In the genomic region with DNA sequence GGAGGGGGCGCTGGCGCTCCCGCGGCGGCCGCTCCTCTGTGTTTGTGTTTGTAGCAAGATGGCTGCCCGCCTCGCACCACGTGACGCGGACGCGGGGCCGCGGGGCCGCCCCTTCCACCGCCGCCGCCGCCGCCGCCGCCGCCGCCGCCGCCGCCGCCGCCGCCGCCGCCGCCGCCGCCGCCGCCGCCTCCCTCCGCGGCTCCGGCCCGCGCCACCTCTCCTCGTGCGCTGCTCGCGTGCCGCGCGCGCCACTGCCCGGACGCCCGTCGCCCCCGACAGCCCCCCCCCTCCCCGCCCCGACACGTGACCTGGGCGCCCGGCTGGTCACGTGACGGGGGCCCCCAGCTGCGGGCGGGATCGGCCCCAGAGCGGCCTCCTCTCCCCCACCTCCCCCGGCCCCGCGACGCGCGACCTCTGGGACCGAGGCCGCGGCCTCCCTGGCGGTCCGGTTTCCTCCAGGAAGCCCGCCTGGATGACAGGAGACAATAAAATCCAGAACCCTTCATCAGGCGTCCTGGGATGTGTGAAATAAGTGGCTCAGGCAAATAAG, we compare ENCODE assay signal across 8 cellular contexts. TPM values are rescaled to one million over a fixed set of nuclear protein-coding genes. Genes with fewer than 3 reads are reported as not detected.
DNase-seq lines count a peak whose midpoint lies in the region; ATAC-seq and TF ChIP-seq lines count a peak whose summit lies in the region.

A gene with protein sequence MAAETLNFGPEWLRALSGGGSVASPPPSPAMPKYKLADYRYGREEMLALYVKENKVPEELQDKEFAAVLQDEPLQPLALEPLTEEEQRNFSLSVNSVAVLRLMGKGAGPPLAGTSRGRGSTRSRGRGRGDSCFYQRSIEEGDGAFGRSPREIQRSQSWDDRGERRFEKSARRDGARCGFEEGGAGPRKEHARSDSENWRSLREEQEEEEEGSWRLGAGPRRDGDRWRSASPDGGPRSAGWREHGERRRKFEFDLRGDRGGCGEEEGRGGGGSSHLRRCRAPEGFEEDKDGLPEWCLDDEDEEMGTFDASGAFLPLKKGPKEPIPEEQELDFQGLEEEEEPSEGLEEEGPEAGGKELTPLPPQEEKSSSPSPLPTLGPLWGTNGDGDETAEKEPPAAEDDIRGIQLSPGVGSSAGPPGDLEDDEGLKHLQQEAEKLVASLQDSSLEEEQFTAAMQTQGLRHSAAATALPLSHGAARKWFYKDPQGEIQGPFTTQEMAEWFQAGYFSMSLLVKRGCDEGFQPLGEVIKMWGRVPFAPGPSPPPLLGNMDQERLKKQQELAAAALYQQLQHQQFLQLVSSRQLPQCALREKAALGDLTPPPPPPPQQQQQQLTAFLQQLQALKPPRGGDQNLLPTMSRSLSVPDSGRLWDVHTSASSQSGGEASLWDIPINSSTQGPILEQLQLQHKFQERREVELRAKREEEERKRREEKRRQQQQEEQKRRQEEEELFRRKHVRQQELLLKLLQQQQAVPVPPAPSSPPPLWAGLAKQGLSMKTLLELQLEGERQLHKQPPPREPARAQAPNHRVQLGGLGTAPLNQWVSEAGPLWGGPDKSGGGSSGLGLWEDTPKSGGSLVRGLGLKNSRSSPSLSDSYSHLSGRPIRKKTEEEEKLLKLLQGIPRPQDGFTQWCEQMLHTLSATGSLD (N-terminal part only) (minus strand): TSS at position 55 of the 550 bp plus-strand sequence. CDS start 6,012 bp downstream, outside the sequence.

- DNase-seq in GM10266 (ENCODE audit: extremely low spot score) (peak; percentile 93), NCI-H345 treated with DMSO at 0.1 percent for 48 hours (lab: John Stamatoyannopoulos, UW; ENCODE audit: unreplicated experiment) (peak; percentile 14), dorsolateral prefrontal cortex (peak in 8 of 10 donors; percentile 51 to 79 (median 71)), NCI-H1048 (lab: John Stamatoyannopoulos, UW) (no peak)
- peak; percentile 67 for DNase-seq in activated CD4-positive, alpha-beta T cell treated with anti-CD3 and anti-CD28 coated beads, Interleukin-2, amount 50 U/mL, for 1 hour
- DNase-seq in stimulated activated CD4-positive, alpha-beta T cell treated with anti-CD3 and anti-CD28 coated beads, Interleukin-4, amount 100 ng/mL, for 24 hours: peak; percentile 71

- H3K9ac ChIP-seq in liver (ENCODE audit: low read depth in 1 of 2, low read length in 2 of 2): peak within 1 kb of the TSS in 1 of 2 donors; percentile 1

- H3K4me3 ChIP-seq in dorsolateral prefrontal cortex (peak within 1 kb of the TSS; percentile 54 to 96 (median 84)), liver (ENCODE audit: low read depth in 1 of 3, low read length in 3 of 3) (peak within 1 kb of the TSS; percentile 29 to 94 (median 56))

- H3K9me3 ChIP-seq in liver (ENCODE audit: control insufficient read depth in 4 of 4, low read length in 3 of 4): no peaks in the 10 kb centered on the region

- peaks cover 7 to 31% (median 21%) of the 10 kb centered on the region in 4 donors for H3K4me1 ChIP-seq in liver (ENCODE audit: control insufficient read depth in 4 of 4, insufficient read depth in 4 of 4, low read length in 3 of 4)

- WGBS in liver: under 1% methylated on average over 67 of the region's 81 CpGs

- no peaks in the 10 kb centered on the region for H3K36me3 ChIP-seq in liver (ENCODE audit: control insufficient read depth in 4 of 4, insufficient read depth in 3 of 4, low read depth in 1 of 4, low read length in 3 of 4)

- H3K27me3 ChIP-seq in dorsolateral prefrontal cortex (no peaks in the 10 kb centered on the region), liver (ENCODE audit: control insufficient read depth in 4 of 4, insufficient read depth in 4 of 4, low read length in 3 of 4) (no peaks in the 10 kb centered on the region)

- intact Hi-C loops in dorsolateral prefrontal cortex (cut with DNase I): loop anchor here (1.0 to 5.0 kb wide), 7 partner anchors 11 to 267 kb away; a partner anchor contains a TSS

- peak; percentile 61 for ATAC-seq in HG02642 (IDR thresholded peaks at IDR 0.05; ENCODE audit: poor library complexity, unreplicated experiment)

- TF ChIP-seq RAD21 in liver (IDR thresholded peaks at IDR 0.05): no peak

- peak within 1 kb of the TSS in 58 of 59 donors; percentile 32 to 95 (median 86) for H3K27ac ChIP-seq in dorsolateral prefrontal cortex
- peak within 1 kb of the TSS; percentile 2 to 63 for H3K27ac ChIP-seq in liver (ENCODE audit: low read depth in 1 of 2, low read length in 2 of 2)

- TF ChIP-seq CTCF in GM10266 (IDR thresholded peaks at IDR 0.05; ENCODE audit: control insufficient read depth, insufficient read depth, low read depth, missing control alignments) (no peak), dorsolateral prefrontal cortex (IDR thresholded peaks at IDR 0.05 in 54 of 56, conservative IDR thresholded peaks at IDR 0.05 in 2 of 56; ENCODE audit: low read depth in 1 of 56, partially characterized antibody in 56 of 56) (peak in 4 of 56 donors; percentile 9 to 15 (median 12)), liver (IDR thresholded peaks at IDR 0.05; ENCODE audit: low read depth, low read length, missing input control) (no peak)

TF ChIP-seq in liver, 16 proteins besides CTCF, POLR2A, EP300 and RAD21:
- TF ChIP-seq HNF4A (conservative IDR thresholded peaks at IDR 0.05) (no peak), YY1 (IDR thresholded peaks at IDR 0.05) (peak; percentile 39), GABPA (IDR thresholded peaks at IDR 0.05 in 1 of 2, conservative IDR thresholded peaks at IDR 0.05 in 1 of 2) (no peak)
- TF ChIP-seq, protein P1, sequence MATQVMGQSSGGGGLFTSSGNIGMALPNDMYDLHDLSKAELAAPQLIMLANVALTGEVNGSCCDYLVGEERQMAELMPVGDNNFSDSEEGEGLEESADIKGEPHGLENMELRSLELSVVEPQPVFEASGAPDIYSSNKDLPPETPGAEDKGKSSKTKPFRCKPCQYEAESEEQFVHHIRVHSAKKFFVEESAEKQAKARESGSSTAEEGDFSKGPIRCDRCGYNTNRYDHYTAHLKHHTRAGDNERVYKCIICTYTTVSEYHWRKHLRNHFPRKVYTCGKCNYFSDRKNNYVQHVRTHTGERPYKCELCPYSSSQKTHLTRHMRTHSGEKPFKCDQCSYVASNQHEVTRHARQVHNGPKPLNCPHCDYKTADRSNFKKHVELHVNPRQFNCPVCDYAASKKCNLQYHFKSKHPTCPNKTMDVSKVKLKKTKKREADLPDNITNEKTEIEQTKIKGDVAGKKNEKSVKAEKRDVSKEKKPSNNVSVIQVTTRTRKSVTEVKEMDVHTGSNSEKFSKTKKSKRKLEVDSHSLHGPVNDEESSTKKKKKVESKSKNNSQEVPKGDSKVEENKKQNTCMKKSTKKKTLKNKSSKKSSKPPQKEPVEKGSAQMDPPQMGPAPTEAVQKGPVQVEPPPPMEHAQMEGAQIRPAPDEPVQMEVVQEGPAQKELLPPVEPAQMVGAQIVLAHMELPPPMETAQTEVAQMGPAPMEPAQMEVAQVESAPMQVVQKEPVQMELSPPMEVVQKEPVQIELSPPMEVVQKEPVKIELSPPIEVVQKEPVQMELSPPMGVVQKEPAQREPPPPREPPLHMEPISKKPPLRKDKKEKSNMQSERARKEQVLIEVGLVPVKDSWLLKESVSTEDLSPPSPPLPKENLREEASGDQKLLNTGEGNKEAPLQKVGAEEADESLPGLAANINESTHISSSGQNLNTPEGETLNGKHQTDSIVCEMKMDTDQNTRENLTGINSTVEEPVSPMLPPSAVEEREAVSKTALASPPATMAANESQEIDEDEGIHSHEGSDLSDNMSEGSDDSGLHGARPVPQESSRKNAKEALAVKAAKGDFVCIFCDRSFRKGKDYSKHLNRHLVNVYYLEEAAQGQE (IDR thresholded peaks at IDR 0.05): no peak

RNA-seq across cellular contexts. Expression of the gene that starts here (rescaled TPM):
- 10 to 100 TPM; 35.0 to 77.6 (median 49.7) TPM for total RNA-seq in dorsolateral prefrontal cortex
- total RNA-seq in liver: 10 to 100 TPM; 12.7 TPM
- polyA plus RNA-seq in liver: 1 to 10 TPM; 6.8 to 7.5 TPM
